ENCODE assay signal across 8 cellular contexts in the genomic region with DNA sequence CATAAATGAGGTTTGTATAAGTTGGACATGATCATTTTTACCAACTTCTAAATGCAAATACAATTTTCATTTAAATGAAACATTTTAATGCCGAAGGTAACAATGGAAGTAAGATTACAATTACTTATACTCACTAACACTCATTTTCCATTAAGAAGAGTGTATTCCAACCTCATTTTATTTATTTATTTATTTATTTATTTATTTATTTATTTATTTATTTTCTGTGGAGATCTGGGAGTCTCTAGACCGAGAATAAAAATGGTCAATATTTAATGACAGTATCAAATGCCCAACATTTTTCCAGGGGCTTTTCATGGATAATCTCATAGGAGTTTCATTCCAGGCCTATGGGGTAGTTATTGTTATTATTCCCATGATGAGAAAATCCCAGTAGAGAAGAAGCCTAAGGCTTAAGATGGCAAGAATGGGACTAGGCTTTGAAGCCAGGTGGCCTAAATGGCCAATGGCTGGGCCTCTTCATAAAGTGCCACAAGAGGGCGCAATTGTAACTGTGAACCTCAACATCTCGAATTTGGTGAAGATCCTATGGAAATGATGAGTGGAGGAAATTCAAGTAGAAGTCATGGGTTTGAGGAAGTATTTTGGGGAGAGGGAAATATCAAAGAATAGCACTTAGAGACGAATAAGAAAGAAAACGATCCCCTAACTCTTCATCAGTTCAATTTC. TPM values are rescaled to one million over a fixed set of nuclear protein-coding genes. Genes with fewer than 3 reads are reported as not detected.
DNase-seq lines count a peak whose midpoint lies in the region; ATAC-seq and TF ChIP-seq lines count a peak whose summit lies in the region.

No MANE protein-coding gene starts in this region.

- intact Hi-C loops in testis (cut with DNase I; ENCODE audit: low total_unique reads), result no loop called here

- no peaks in the 10 kb centered on the region for H3K36me3 ChIP-seq in testis (ENCODE audit: low read depth, missing control alignments)

- no peaks in the 10 kb centered on the region for H3K9me3 ChIP-seq in testis

- peak; percentile 76 for ATAC-seq in HG02884 (IDR thresholded peaks at IDR 0.05; ENCODE audit: unreplicated experiment)

- peaks cover 8% of the 10 kb centered on the region for H3K4me1 ChIP-seq in testis

- no peak for TF ChIP-seq POLR2A in testis (IDR thresholded peaks at IDR 0.05)

- H3K27me3 ChIP-seq in testis, result no peaks in the 10 kb centered on the region

- H3K4me3 ChIP-seq in fibroblast of the aortic adventitia (ENCODE audit: low read depth, low read length), result no peak overlapping the region
- no peak overlapping the region for H3K4me3 ChIP-seq in testis

- WGBS in testis, 2 donors, result 60 to 68% methylated on average over 6 of the region's 6 CpGs

- in situ Hi-C loops in G401 (cut with HindIII; ENCODE audit: low sequenced_read_pairs), result no loop called here

- DNase-seq in G401 (ENCODE audit: low spot score), result peak; percentile 6
- DNase-seq in RKO (ENCODE audit: low spot score), result peak; percentile 53
- peak; percentile 76 for DNase-seq in fibroblast of the aortic adventitia (ENCODE audit: low read depth)
- peak; percentile 53 for DNase-seq in testis
- no peak for DNase-seq in NCI-H510A treated with DMSO at 0.1 percent for 48 hours (lab: John Stamatoyannopoulos, UW)
- no peak for DNase-seq in putamen (ENCODE audit: low spot score)

- TF ChIP-seq CTCF in 22Rv1 (IDR thresholded peaks at IDR 0.05) (peak; percentile 74), fibroblast of the aortic adventitia (IDR thresholded peaks at IDR 0.05; ENCODE audit: insufficient read depth, low read length) (peak; percentile 80), testis (IDR thresholded peaks at IDR 0.05) (peak; percentile 32 to 65 (median 36))

- no peak overlapping the region for H3K27ac ChIP-seq in 22Rv1
- no peak overlapping the region for H3K27ac ChIP-seq in testis

RNA-seq across cellular contexts. Expression of a gene that starts 21.3 kb away (rescaled TPM):
- not detected in 2 replicates for total RNA-seq in G401 (2014; rRNA removed; shearing (Covaris generic))
- total RNA-seq in fibroblast of the aortic adventitia (ENCODE audit: low replicate concordance) (38.8 and 47.4 TPM in 2 replicates), testis (10 to 100 TPM; 14.3 to 27.6 TPM)
- polyA plus RNA-seq in testis (ENCODE audit: insufficient read depth, low read depth, low replicate concordance), result 8.3 TPM

Comparison
In these comparisons a context has a peak if more than half of its experiments do, and no peak if none do; other contexts are left out.
1. DNase-seq: peak in G401 (single experiment), RKO (single experiment), fibroblast of the aortic adventitia (single experiment) and testis (single experiment); none in NCI-H510A treated with DMSO at 0.1 percent for 48 hours (single experiment) and putamen (single experiment).
2. RNA of a gene that starts 21.3 kb away (total RNA-seq): 38.8 to 47.4 TPM in fibroblast of the aortic adventitia and 14.3 to 27.6 TPM in testis; not detected in G401; every median in the first group is over 10 times any median in the second.
3. Peak in every context shown above with its lines, with median percentiles within 50 percentile points of each other: CTCF ChIP-seq.